9 cellular contexts compared by ENCODE assay signal in the genomic region with DNA sequence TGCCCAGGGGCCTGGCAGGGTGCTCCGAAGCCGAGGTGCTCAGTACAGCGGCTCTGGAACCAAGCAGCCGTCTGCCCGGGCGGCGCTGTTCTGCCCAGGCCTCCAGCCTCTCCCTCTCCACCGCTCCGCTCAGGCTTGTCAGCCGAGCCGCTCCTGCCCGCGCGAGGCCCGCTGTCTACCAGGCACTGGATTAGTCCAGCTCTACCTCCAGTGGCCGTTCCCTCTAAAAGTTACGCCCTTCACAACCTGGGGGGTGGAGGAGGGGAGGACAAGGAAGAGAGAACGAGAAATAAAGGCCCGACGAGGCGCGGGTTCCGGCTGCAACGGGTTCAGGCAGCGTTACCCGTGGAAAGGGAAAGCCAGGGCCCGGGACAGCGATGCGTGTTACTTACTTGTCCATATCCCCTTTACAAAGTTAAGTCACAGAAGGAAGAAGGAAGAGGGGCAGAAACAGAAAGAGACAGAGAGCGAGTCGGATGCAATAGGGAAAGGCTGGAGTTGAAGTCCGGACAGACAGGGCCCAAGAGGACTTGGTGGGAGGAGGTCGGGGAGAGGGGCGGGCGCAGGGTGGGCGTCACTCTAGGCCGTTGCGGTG. TPM values are rescaled to one million over a fixed set of nuclear protein-coding genes. Genes with fewer than 3 reads are reported as not detected.
DNase-seq lines count a peak whose midpoint lies in the region; ATAC-seq and TF ChIP-seq lines count a peak whose summit lies in the region.
"Had no signal": no experiment of that assay in that cellular context is flagged by ENCODE, and none has a peak within 500 bp of the region (broad histone marks: within the 10 kb centered on the region; RNA-seq: fewer than 3 reads in every experiment).

No MANE protein-coding gene starts in this region.

- CTCF ChIA-PET in activated CD8-positive, alpha-beta T cell treated with anti-CD3 and anti-CD28 coated beads for 36 hours (lab: Charles Lee) = interaction anchor here (1.4 kb wide), 1 partner anchor 11 kb away, joined by 3 read pairs; no protein-coding TSS in a partner anchor

- peaks cover 87% of the 10 kb centered on the region for H3K27me3 Mint-ChIP-seq in activated T-cell treated with anti-CD3 and anti-CD28 coated beads, Interleukin-2, amount 50 U/mL, for 24 hours
- H3K27me3 Mint-ChIP-seq in activated CD8-positive, alpha-beta T cell treated with anti-CD3 and anti-CD28 coated beads for 36 hours = peaks cover 73% of the 10 kb centered on the region
- H3K27me3 Mint-ChIP-seq in stimulated activated naive CD8-positive, alpha-beta T cell treated with anti-CD3 and anti-CD28 coated beads, Interleukin-15, amount 100 ng/mL, for 72 hours = peaks cover 91% of the 10 kb centered on the region

- POLR2A ChIA-PET in activated CD8-positive, alpha-beta T cell treated with anti-CD3 and anti-CD28 coated beads for 36 hours (lab: Charles Lee) = no interaction called here

- TF ChIP-seq CTCF in activated CD8-positive, alpha-beta T cell treated with anti-CD3 and anti-CD28 coated beads for 36 hours (IDR thresholded peaks at IDR 0.05) = no peak

- H3K4me3 Mint-ChIP-seq in activated T-cell treated with anti-CD3 and anti-CD28 coated beads, Interleukin-2, amount 50 U/mL, for 24 hours = peak overlapping the region; percentile 52
- H3K4me3 Mint-ChIP-seq in activated CD8-positive, alpha-beta T cell treated with anti-CD3 and anti-CD28 coated beads for 36 hours = peak overlapping the region; percentile 52
- H3K4me3 Mint-ChIP-seq in stimulated activated naive CD8-positive, alpha-beta T cell treated with anti-CD3 and anti-CD28 coated beads, Interleukin-15, amount 100 ng/mL, for 72 hours = peak overlapping the region; percentile 80 to 83

- H3K4me3 ChIP-seq in iPS-11a (ENCODE audit: low read depth, low read length) = peak overlapping the region; percentile 35
- H3K4me3 ChIP-seq: SJSA1 had no signal

- intact Hi-C loops in activated CD8-positive, alpha-beta T cell treated with anti-CD3 and anti-CD28 coated beads for 36 hours (cut with micrococcal nuclease) = loop anchor here (10.0 kb wide), 1 partner anchor 471 kb away; no protein-coding TSS in a partner anchor

- peak; percentile 50 for ATAC-seq in activated CD8-positive, alpha-beta T cell treated with anti-CD3 and anti-CD28 coated beads for 36 hours
- ATAC-seq in stimulated activated naive CD8-positive, alpha-beta T cell treated with anti-CD3 and anti-CD28 coated beads, Interleukin-15, amount 100 ng/mL, for 72 hours = peak; percentile 71

- DNase-seq in activated T-cell treated with anti-CD3 and anti-CD28 coated beads, Interleukin-2, amount 50 U/mL, for 24 hours = no peak
- DNase-seq in activated T-cell treated with anti-CD3 and anti-CD28 coated beads, Interleukin-2, amount 50 U/mL, for 1 hour = no peak
- peak; percentile 11 for DNase-seq in activated CD8-positive, alpha-beta T cell treated with anti-CD3 and anti-CD28 coated beads for 36 hours
- peak in 1 of 2 donors; percentile 27 for DNase-seq in stimulated activated naive CD8-positive, alpha-beta T cell treated with anti-CD3 and anti-CD28 coated beads, Interleukin-15, amount 100 ng/mL, for 72 hours
- no peak for DNase-seq in NK-92 (lab: John Stamatoyannopoulos, UW; ENCODE audit: unreplicated experiment)
- no peak for DNase-seq in caudate nucleus (lab: John Stamatoyannopoulos, UW)
- DNase-seq in RKO (ENCODE audit: low spot score) = no peak

- peaks cover 25% of the 10 kb centered on the region for H3K4me1 Mint-ChIP-seq in activated T-cell treated with anti-CD3 and anti-CD28 coated beads, Interleukin-2, amount 50 U/mL, for 24 hours (ENCODE audit: low read depth)
- H3K4me1 Mint-ChIP-seq in activated CD8-positive, alpha-beta T cell treated with anti-CD3 and anti-CD28 coated beads for 36 hours (ENCODE audit: low read depth) = peaks cover 15% of the 10 kb centered on the region
- H3K4me1 Mint-ChIP-seq in stimulated activated naive CD8-positive, alpha-beta T cell treated with anti-CD3 and anti-CD28 coated beads, Interleukin-15, amount 100 ng/mL, for 72 hours = peaks cover 33% of the 10 kb centered on the region

- no peak overlapping the region for H3K27ac ChIP-seq in caudate nucleus (ENCODE audit: low read depth, low read length)
- H3K27ac ChIP-seq: SJSA1 had no signal

- H3K27ac Mint-ChIP-seq in activated T-cell treated with anti-CD3 and anti-CD28 coated beads, Interleukin-2, amount 50 U/mL, for 24 hours = peak overlapping the region; percentile 84
- H3K27ac Mint-ChIP-seq in activated CD8-positive, alpha-beta T cell treated with anti-CD3 and anti-CD28 coated beads for 36 hours = peak overlapping the region; percentile 76
- peak overlapping the region in 1 of 2 donors; percentile 93 for H3K27ac Mint-ChIP-seq in stimulated activated naive CD8-positive, alpha-beta T cell treated with anti-CD3 and anti-CD28 coated beads, Interleukin-15, amount 100 ng/mL, for 72 hours

- H3K36me3 Mint-ChIP-seq in activated T-cell treated with anti-CD3 and anti-CD28 coated beads, Interleukin-2, amount 50 U/mL, for 24 hours (ENCODE audit: low read depth) = peaks cover 2% of the 10 kb centered on the region
- peaks cover 3% of the 10 kb centered on the region for H3K36me3 Mint-ChIP-seq in activated CD8-positive, alpha-beta T cell treated with anti-CD3 and anti-CD28 coated beads for 36 hours (ENCODE audit: low read depth)

- H3K9me3 Mint-ChIP-seq in activated T-cell treated with anti-CD3 and anti-CD28 coated beads, Interleukin-2, amount 50 U/mL, for 24 hours = peaks cover 11% of the 10 kb centered on the region
- H3K9me3 Mint-ChIP-seq in activated CD8-positive, alpha-beta T cell treated with anti-CD3 and anti-CD28 coated beads for 36 hours = peaks cover 2% of the 10 kb centered on the region
- H3K9me3 Mint-ChIP-seq in stimulated activated naive CD8-positive, alpha-beta T cell treated with anti-CD3 and anti-CD28 coated beads, Interleukin-15, amount 100 ng/mL, for 72 hours = peaks cover 0 to 3% of the 10 kb centered on the region in 2 donors

RNA-seq across cellular contexts. Expression of gene SP8, which starts 2.9 kb away (rescaled TPM):
- total RNA-seq in activated CD8-positive, alpha-beta T cell treated with anti-CD3 and anti-CD28 coated beads for 36 hours = not detected
- total RNA-seq: SJSA1 had no signal
